ENCODE assay signal across 8 cellular contexts in genomic region chr20:54716790-54717189, GRCh38.
"Had no signal": no experiment of that assay in that cellular context is flagged by ENCODE, and none has a peak within 500 bp of the region (broad histone marks: within the 10 kb centered on the region; RNA-seq: fewer than 3 reads in every experiment).

No MANE protein-coding gene starts in this region.

- H3K4me3 ChIP-seq: GM12878 had no signal

- ATAC-seq: GM12878 had no signal

- DNase-seq: GDM1, GF-D8 had no signal

- FAIRE-seq: G401.6, GM12878, GM12891, GM12892, GM18507, GM19239 had no signal
